In genomic region chr11:8079111-8079675, GRCh38 we compare ENCODE assay signal across 2 cellular contexts.
TF ChIP-seq lines count a peak whose summit lies in the region.

No MANE protein-coding gene starts in this region.

TF ChIP-seq in K562, 482 proteins besides CTCF, POLR2A, EP300 and RAD21:
- TF ChIP-seq ZNF707 (CRISPR knock-in tag; conservative IDR thresholded peaks at IDR 0.05) (peak; percentile 73), ZKSCAN8 (CRISPR knock-in tag; IDR thresholded peaks at IDR 0.05) (no peak)
TF ChIP-seq in K562: peak in this region for 1.

TF ChIP-seq in HepG2, 621 proteins besides CTCF, POLR2A, EP300 and RAD21:
- TF ChIP-seq NFAT5 (CRISPR knock-in tag; IDR thresholded peaks at IDR 0.05) (no peak), YEATS4 (CRISPR knock-in tag; IDR thresholded peaks at IDR 0.05; ENCODE audit: borderline replicate concordance) (no peak)
TF ChIP-seq in HepG2: peak in this region for 0.
